ENCODE assay signal across 13 cellular contexts in genomic region chr14:39060818-39061437, GRCh38. TPM values are rescaled to one million over a fixed set of nuclear protein-coding genes. Genes with fewer than 3 reads are reported as not detected.
DNase-seq lines count a peak whose midpoint lies in the region; ATAC-seq and TF ChIP-seq lines count a peak whose summit lies in the region.
"Had no signal": no experiment of that assay in that cellular context is flagged by ENCODE, and none has a peak within 500 bp of the region (broad histone marks: within the 10 kb centered on the region; RNA-seq: fewer than 3 reads in every experiment).

No MANE protein-coding gene starts in this region.

- H3K79me1 ChIP-seq in neuronal stem cell (ENCODE audit: low read depth, low read length): no peaks in the 10 kb centered on the region

- H3K9ac ChIP-seq in neuronal stem cell (ENCODE audit: low read depth, low read length, poor library complexity): no peak overlapping the region

- intact Hi-C loops in sciatic nerve (cut with DNase I): no loop called here

- no peak overlapping the region for H2BK15ac ChIP-seq in neuronal stem cell (ENCODE audit: low read length)

- peak; percentile 50 for DNase-seq in germinal center (ENCODE audit: low spot score)
- no peak for DNase-seq in sciatic nerve (ENCODE audit: low spot score)
- no peak for DNase-seq in brain microvascular endothelial cell
- DNase-seq in neuronal stem cell (ENCODE audit: low spot score): no peak
- DNase-seq in pons (ENCODE audit: low spot score): no peak
- DNase-seq: DMS153, NCI-H2227 treated with DMSO at 0.1 percent for 48 hours, nephron progenitor cell had no signal

- H2BK120ac ChIP-seq in neuronal stem cell (ENCODE audit: low read depth, low read length): no peak overlapping the region

- no peak overlapping the region for H3K14ac ChIP-seq in neuronal stem cell (ENCODE audit: low read length)

- H4K8ac ChIP-seq in neuronal stem cell (ENCODE audit: low read depth, low read length): no peak overlapping the region

- H3K4me1 ChIP-seq in neuronal stem cell (ENCODE audit: control insufficient read depth in 2 of 2, insufficient read depth in 1 of 2, low read depth in 1 of 2, low read length in 2 of 2): no peaks in the 10 kb centered on the region

- no peak overlapping the region for H2AK5ac ChIP-seq in neuronal stem cell (ENCODE audit: low read depth, low read length)

- no peaks in the 10 kb centered on the region for H3K27me3 ChIP-seq in brain microvascular endothelial cell (replicated peaks)
- H3K27me3 ChIP-seq in neuronal stem cell (ENCODE audit: control insufficient read depth in 3 of 3, insufficient read depth in 3 of 3, low read depth in 1 of 3, low read length in 3 of 3): no peaks in the 10 kb centered on the region
- H3K27me3 ChIP-seq: hepatocyte had no signal

- no peak overlapping the region for H2BK5ac ChIP-seq in neuronal stem cell (ENCODE audit: low read length)

- TF ChIP-seq CTCF in brain microvascular endothelial cell (IDR thresholded peaks at IDR 0.05; ENCODE audit: low read depth, low read length, missing control alignments): no peak

- in situ Hi-C loops in brain microvascular endothelial cell (cut with HindIII; ENCODE audit: low pct_ligation_motif_present, low sequenced_read_pairs): no loop called here

- no peak overlapping the region for H3K4ac ChIP-seq in neuronal stem cell (ENCODE audit: low read length)

- no peak overlapping the region for H4K91ac ChIP-seq in neuronal stem cell (ENCODE audit: low read depth, low read length, poor library complexity)

- H3K4me2 ChIP-seq in neuronal stem cell (ENCODE audit: insufficient read depth, low read length, poor library complexity, severe bottlenecking): no peak overlapping the region
- H3K4me2 ChIP-seq: hepatocyte had no signal

- H3K18ac ChIP-seq in neuronal stem cell (ENCODE audit: low read length): no peak overlapping the region

- no peak overlapping the region for H3K23ac ChIP-seq in neuronal stem cell (ENCODE audit: low read depth, low read length, poor library complexity)

- H3K27ac ChIP-seq in brain microvascular endothelial cell (no peak overlapping the region), neuronal stem cell (replicated peaks; ENCODE audit: low read length) (no peak overlapping the region)
- H3K27ac ChIP-seq: hepatocyte, HL-60 had no signal

- no peak overlapping the region for H2AFZ ChIP-seq in neuronal stem cell (ENCODE audit: low read length)
- H2AFZ ChIP-seq: hepatocyte had no signal

- H3K4me3 ChIP-seq in brain microvascular endothelial cell (ENCODE audit: low read depth, low read length) (no peak overlapping the region), neuronal stem cell (ENCODE audit: low read length in 2 of 2) (no peak overlapping the region)
- H3K4me3 ChIP-seq: hepatocyte had no signal

- ATAC-seq in GM18870 (IDR thresholded peaks at IDR 0.05; ENCODE audit: unreplicated experiment): peak; percentile 97
- ATAC-seq in GM21737 (IDR thresholded peaks at IDR 0.05; ENCODE audit: unreplicated experiment): peak; percentile 97
- ATAC-seq in HG03378 (IDR thresholded peaks at IDR 0.05; ENCODE audit: unreplicated experiment): peak; percentile 99
- ATAC-seq in sciatic nerve: no peak

- no peak overlapping the region for H2BK12ac ChIP-seq in neuronal stem cell (ENCODE audit: low read length)

- H3K36me3 ChIP-seq in brain microvascular endothelial cell (replicated peaks) (peaks cover 58% of the 10 kb centered on the region), neuronal stem cell (replicated peaks in 1 of 2; ENCODE audit: control insufficient read depth in 2 of 2, insufficient read depth in 2 of 2, low read length in 2 of 2) (peaks cover 7 to 95% of the 10 kb centered on the region in 2 donors)

- H3K9me3 ChIP-seq in neuronal stem cell (replicated peaks in 1 of 2; ENCODE audit: control insufficient read depth in 2 of 2, insufficient read depth in 1 of 2, low read depth in 1 of 2, low read length in 2 of 2): peaks cover 6 to 29% of the 10 kb centered on the region in 2 donors

- no CpG with 5 or more reads among the region's 4 CpGs for WGBS in neuronal stem cell (ENCODE audit: extremely low coverage in 2 of 2, insufficient read length in 2 of 2, insufficient replicate concordance in 1 of 2), 2 donors

RNA-seq across cellular contexts. Expression of gene SEC23A, which starts 42.1 kb away (rescaled TPM):
- total RNA-seq in sciatic nerve: 99.7 TPM
- 38.8 TPM for polyA plus RNA-seq in neuronal stem cell (2013, experiment 1 of 2)
- polyA plus RNA-seq in neuronal stem cell (2013, experiment 2 of 2): 41.1 TPM

RNA-seq across cellular contexts. Expression of gene GEMIN2, which starts 53.2 kb away (rescaled TPM):
- total RNA-seq in sciatic nerve: 13.7 TPM
- polyA plus RNA-seq in neuronal stem cell (2013, experiment 1 of 2): 22.7 TPM
- polyA plus RNA-seq in neuronal stem cell (2013, experiment 2 of 2): 21.9 TPM
